25 cellular contexts compared by ENCODE assay signal in the genomic region with DNA sequence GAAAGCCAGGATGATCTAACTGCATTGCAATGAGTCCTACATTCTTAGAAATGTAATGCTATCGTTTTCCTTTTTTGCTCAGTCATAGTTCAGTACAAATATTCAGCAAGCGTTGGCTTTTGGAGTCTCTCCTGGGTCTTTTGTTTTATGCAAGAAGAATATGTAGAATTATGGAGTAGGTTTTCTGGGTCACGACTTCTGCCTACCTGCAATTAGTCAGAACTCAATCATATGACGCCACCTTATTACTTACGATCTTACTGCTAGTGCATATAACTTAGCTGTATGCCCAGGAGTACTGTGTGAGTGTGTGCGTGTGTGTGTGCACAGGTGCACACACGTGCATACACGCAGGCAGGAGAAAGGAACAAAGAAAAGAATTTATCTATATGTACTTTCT.
"Had no signal": no experiment of that assay in that cellular context is flagged by ENCODE, and none has a peak within 500 bp of the region (broad histone marks: within the 10 kb centered on the region; RNA-seq: fewer than 3 reads in every experiment).

No MANE protein-coding gene starts in this region.

- ATAC-seq: left cardiac atrium; left ventricle myocardium superior; naive thymus-derived CD4-positive, alpha-beta T cell; psoas muscle; right cardiac atrium had no signal

- FAIRE-seq: colon, islet of Langerhans, urothelium cell line had no signal

- H3K4me1 ChIP-seq: esophagus squamous epithelium, psoas muscle, spleen, testis had no signal

- DNase-seq: activated CD4-positive, alpha-beta T cell treated with anti-CD3 and anti-CD28 coated beads for 4 hours; activated CD4-positive, alpha-beta T cell treated with anti-CD3 and anti-CD28 coated beads, Interleukin-2, amount 50 U/mL, for 4 hours; activated effector memory CD4-positive, alpha-beta T cell treated with Interleukin-2 at 50 U/mL for 16 hours; activated naive CD4-positive, alpha-beta T cell treated with Interleukin-2 at 50 U/mL for 16 hours; anterior cingulate cortex; brain microvascular endothelial cell; central memory CD4-positive, alpha-beta T cell; dermis blood vessel endothelial cell; effector CD4-positive, alpha-beta T cell; esophagus squamous epithelium; foreskin melanocyte; left cardiac atrium; left ventricle myocardium superior; naive thymus-derived CD4-positive, alpha-beta T cell; ovary; psoas muscle; right cardiac atrium; spleen; stimulated activated CD4-positive, alpha-beta T cell treated with anti-CD3 and anti-CD28 coated beads, Interleukin-2, amount 100 ng/mL, for 48 hours; stimulated activated naive CD4-positive, alpha-beta T cell treated with Interleukin-2 at 50 U/mL for 16 hours; testis had no signal

- H3K27me3 ChIP-seq: brain microvascular endothelial cell, esophagus squamous epithelium, ovary, spleen, testis had no signal

- H3K27ac ChIP-seq: brain microvascular endothelial cell, epithelial cell of prostate, esophagus squamous epithelium, ovary, psoas muscle, spleen, testis had no signal

- H3K9me3 ChIP-seq: esophagus squamous epithelium, ovary, psoas muscle, spleen, testis had no signal

- H3K4me3 ChIP-seq: esophagus squamous epithelium, ovary, psoas muscle, spleen, testis had no signal

- H3K36me3 ChIP-seq: brain microvascular endothelial cell, esophagus squamous epithelium, ovary, spleen had no signal
